13 cellular contexts compared by ENCODE assay signal in the genomic region with DNA sequence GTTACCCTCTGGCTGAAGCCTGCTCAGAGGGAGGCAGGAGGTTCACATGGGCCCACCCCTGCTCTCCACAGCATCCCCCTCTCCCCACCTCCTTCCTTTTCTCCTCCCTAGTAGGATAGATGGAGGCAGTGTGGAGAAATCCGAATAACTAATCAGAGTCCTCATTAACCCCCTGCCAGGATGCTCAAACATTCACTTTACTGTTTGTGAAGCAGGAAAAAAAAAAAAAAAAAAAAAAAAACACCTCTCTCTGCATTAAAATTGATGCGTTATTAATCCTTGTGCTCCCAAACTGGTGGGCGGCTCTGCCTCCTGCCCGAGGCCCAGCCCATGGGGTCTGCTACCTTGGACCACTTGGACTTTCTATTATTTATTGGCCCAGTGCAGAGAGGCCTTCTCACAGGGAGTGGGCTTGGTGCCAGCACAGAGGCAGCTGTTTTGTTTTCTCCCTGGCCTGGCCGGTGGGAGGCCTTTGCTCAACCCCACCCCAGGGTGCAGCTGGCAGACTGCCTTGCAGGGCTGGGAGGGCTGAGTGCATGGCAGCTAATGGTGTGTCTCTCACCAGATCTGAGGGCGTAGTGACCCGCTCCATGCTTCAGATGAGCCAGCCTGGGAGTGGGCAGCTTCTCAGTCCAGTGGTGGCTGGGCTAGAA.
DNase-seq lines count a peak whose midpoint lies in the region; ATAC-seq and TF ChIP-seq lines count a peak whose summit lies in the region.
"Had no signal": no experiment of that assay in that cellular context is flagged by ENCODE, and none has a peak within 500 bp of the region (broad histone marks: within the 10 kb centered on the region; RNA-seq: fewer than 3 reads in every experiment).

No MANE protein-coding gene starts in this region.

- H4K8ac ChIP-seq in IMR-90 (ENCODE audit: low read depth in 2 of 2, low read length in 2 of 2), result no peak overlapping the region
- H4K8ac ChIP-seq in mesendoderm (ENCODE audit: low read depth, low read length), result no peak overlapping the region

- H3K79me2 ChIP-seq in mesendoderm (ENCODE audit: control insufficient read depth, insufficient read depth, low read length), result no peaks in the 10 kb centered on the region

- H3K79me1 ChIP-seq in IMR-90 (ENCODE audit: low read depth in 1 of 2, low read length in 2 of 2), result no peaks in the 10 kb centered on the region
- H3K79me1 ChIP-seq in mesendoderm (ENCODE audit: low read length), result no peaks in the 10 kb centered on the region

- H4K91ac ChIP-seq in IMR-90 (ENCODE audit: insufficient read depth, low read depth, low read length), result no peak overlapping the region

- POLR2A ChIA-PET in IMR-90 (lab: Charles Lee; ENCODE audit: unreplicated experiment), result no interaction called here

- CTCF ChIA-PET in IMR-90 (lab: Yijun Ruan, JAX), result no interaction called here

- no peak overlapping the region for H2BK120ac ChIP-seq in IMR-90 (ENCODE audit: low read depth, low read length)
- no peak overlapping the region for H2BK120ac ChIP-seq in mesendoderm (ENCODE audit: low read depth, low read length)

- no CpG with 5 or more reads among the region's 7 CpGs for WGBS in IMR-90 (ENCODE audit: extremely low coverage in 2 of 2, insufficient read length in 1 of 2), 2 experiments
- 52 to 55% methylated on average over 7 of the region's 7 CpGs for WGBS in heart right ventricle, 2 donors
- WGBS in mesendoderm (ENCODE audit: extremely low coverage, insufficient coverage, low lambda C conversion rate), result no CpG with 5 or more reads among the region's 7 CpGs

- no peak overlapping the region for H3K4me3 Mint-ChIP-seq in T-helper 17 cell
- H3K4me3 Mint-ChIP-seq: naive thymus-derived CD4-positive, alpha-beta T cell had no signal

- TF ChIP-seq CTCF in IMR-90 (conservative IDR thresholded peaks at IDR 0.05; ENCODE audit: low read depth, low read length) (no peak), heart right ventricle (IDR thresholded peaks at IDR 0.05) (no peak)

- H3K4me3 ChIP-seq in IMR-90 (ENCODE audit: insufficient read depth, low read depth, low read length), result no peak overlapping the region
- H3K4me3 ChIP-seq in heart right ventricle, result no peak overlapping the region
- no peak overlapping the region for H3K4me3 ChIP-seq in skeletal muscle satellite cell (ENCODE audit: low read length)
- no peak overlapping the region for H3K4me3 ChIP-seq in mesendoderm (ENCODE audit: low read length)

- BruUV-seq in IMR-90 (replicated peaks; lab: Mats Ljungman, UMichigan), result no TSS peak

- H2AK5ac ChIP-seq in IMR-90 (ENCODE audit: low read depth, low read length) (no peak overlapping the region), mesendoderm (ENCODE audit: low read length) (no peak overlapping the region)

- H3K27ac ChIP-seq in IMR-90 (ENCODE audit: insufficient read depth, low read length) (no peak overlapping the region), heart right ventricle (peak overlapping the region in 5 of 10 donors; percentile 4 to 67 (median 23)), mesendoderm (ENCODE audit: low read depth, low read length) (no peak overlapping the region)

- no peak overlapping the region for H2BK20ac ChIP-seq in IMR-90 (ENCODE audit: low read depth, low read length)

- no peak overlapping the region for H3K23ac ChIP-seq in IMR-90 (ENCODE audit: low read depth, low read length)
- no peak overlapping the region for H3K23ac ChIP-seq in mesendoderm (ENCODE audit: low read length)

- H3K4me2 ChIP-seq in IMR-90 (ENCODE audit: low read depth, low read length), result no peak overlapping the region
- H3K4me2 ChIP-seq in skeletal muscle satellite cell (ENCODE audit: low read length), result peak overlapping the region; percentile 12
- H3K4me2 ChIP-seq in mesendoderm (ENCODE audit: low read length), result no peak overlapping the region

- no peak overlapping the region for H2BK15ac ChIP-seq in IMR-90 (ENCODE audit: low read depth, low read length)
- H2BK15ac ChIP-seq in mesendoderm (replicated peaks; ENCODE audit: low read depth), result no peak overlapping the region

- no peak for TF ChIP-seq RAD21 in IMR-90 (IDR thresholded peaks at IDR 0.05; ENCODE audit: low read length)

- H3K27ac Mint-ChIP-seq in T-helper 17 cell, result no peak overlapping the region
- H3K27ac Mint-ChIP-seq: naive thymus-derived CD4-positive, alpha-beta T cell had no signal

- H3K4ac ChIP-seq in IMR-90 (ENCODE audit: low read depth, low read length) (no peak overlapping the region), mesendoderm (ENCODE audit: low read depth, low read length) (no peak overlapping the region)

- H3K4me1 ChIP-seq in IMR-90 (ENCODE audit: control insufficient read depth, insufficient read depth, low read length), result peaks cover 6% of the 10 kb centered on the region; the same call in 1 of the 2 replicates
- H3K4me1 ChIP-seq in heart right ventricle, result peaks cover 0 to 33% (median 26%) of the 10 kb centered on the region in 9 donors
- peaks cover 17% of the 10 kb centered on the region for H3K4me1 ChIP-seq in skeletal muscle satellite cell (ENCODE audit: control insufficient read depth, insufficient read depth, low read length)
- H3K4me1 ChIP-seq in mesendoderm (ENCODE audit: control insufficient read depth, low read depth, low read length), result peaks cover 3% of the 10 kb centered on the region

- H2BK5ac ChIP-seq in IMR-90 (ENCODE audit: low read depth, low read length, poor library complexity, severe bottlenecking), result no peak overlapping the region
- H2BK5ac ChIP-seq in mesendoderm (ENCODE audit: low read length), result no peak overlapping the region

- no peaks in the 10 kb centered on the region for H3K36me3 Mint-ChIP-seq in T-helper 17 cell (ENCODE audit: low read depth)

- TF ChIP-seq POLR2A in IMR-90 (IDR thresholded peaks at IDR 0.05; ENCODE audit: low read depth, low read length), result no peak

- H3K9ac ChIP-seq in IMR-90 (ENCODE audit: low read depth, low read length) (no peak overlapping the region), skeletal muscle satellite cell (ENCODE audit: low read depth, low read length) (peak overlapping the region; percentile 19), mesendoderm (ENCODE audit: low read length) (no peak overlapping the region)

- ATAC-seq in IMR-90 (ENCODE audit: low read depth) (peak; percentile 56), heart right ventricle (peak; percentile 46 to 79 (median 66)), T-helper 17 cell (no peak), HG02885 (IDR thresholded peaks at IDR 0.05; ENCODE audit: poor library complexity, unreplicated experiment) (no peak), GM19023 (IDR thresholded peaks at IDR 0.05; ENCODE audit: unreplicated experiment) (no peak)
- ATAC-seq: naive thymus-derived CD4-positive, alpha-beta T cell had no signal

- H3K27me3 Mint-ChIP-seq in T-helper 17 cell, result peaks cover 49% of the 10 kb centered on the region

- H3K27me3 ChIP-seq in IMR-90 (ENCODE audit: control insufficient read depth, insufficient read depth, low read length) (no peaks in the 10 kb centered on the region; the same call in 1 of the 2 replicates), heart right ventricle (no peaks in the 10 kb centered on the region), skeletal muscle satellite cell (ENCODE audit: control insufficient read depth, insufficient read depth, low read length) (no peaks in the 10 kb centered on the region), mesendoderm (ENCODE audit: insufficient read depth, low read length, poor library complexity) (no peaks in the 10 kb centered on the region)

- intact Hi-C loops in IMR-90 (cut with micrococcal nuclease), result no loop called here
- intact Hi-C loops in heart right ventricle (cut with DNase I), result no loop called here

- no peaks in the 10 kb centered on the region for H4K20me1 ChIP-seq in IMR-90 (ENCODE audit: insufficient read depth, low read length)

- peaks cover 4% of the 10 kb centered on the region for H3K4me1 Mint-ChIP-seq in T-helper 17 cell

- no peak overlapping the region for H2AK9ac ChIP-seq in IMR-90 (replicated peaks; ENCODE audit: low read depth, low read length, poor library complexity)

- H3K14ac ChIP-seq in IMR-90 (replicated peaks; ENCODE audit: low read depth, low read length), result no peak overlapping the region

- H3K9me1 ChIP-seq in IMR-90 (ENCODE audit: insufficient read depth, low read length), result no peaks in the 10 kb centered on the region; the same call in 1 of the 2 replicates

- no peaks in the 10 kb centered on the region for H3K36me3 ChIP-seq in IMR-90 (ENCODE audit: control insufficient read depth, insufficient read depth, low read length)
- H3K36me3 ChIP-seq in heart right ventricle, result no peaks in the 10 kb centered on the region
- no peaks in the 10 kb centered on the region for H3K36me3 ChIP-seq in skeletal muscle satellite cell (ENCODE audit: insufficient read depth, low read length)
- no peaks in the 10 kb centered on the region for H3K36me3 ChIP-seq in mesendoderm (ENCODE audit: control insufficient read depth, insufficient read depth, low read length)

- H2AFZ ChIP-seq in IMR-90 (replicated peaks; ENCODE audit: low read length, poor library complexity), result peak overlapping the region; percentile 18

- H3K56ac ChIP-seq in IMR-90 (ENCODE audit: extremely low read depth, insufficient read depth, low read length), result no peak overlapping the region
- no peak overlapping the region for H3K56ac ChIP-seq in mesendoderm (ENCODE audit: low read length)

- H4K5ac ChIP-seq in IMR-90 (ENCODE audit: low read depth, low read length) (no peak overlapping the region), mesendoderm (ENCODE audit: low read length) (no peak overlapping the region)

- in situ Hi-C loops in IMR-90 (cut with MboI; ENCODE audit: low sequenced_read_pairs), result no loop called here

- H3K9me3 ChIP-seq in IMR-90 (ENCODE audit: control insufficient read depth, insufficient read depth, low read length) (no peaks in the 10 kb centered on the region; the same call in 1 of the 2 replicates), heart right ventricle (peaks cover 0 to 6% (median 0%) of the 10 kb centered on the region in 11 donors), skeletal muscle satellite cell (replicated peaks; ENCODE audit: low read length) (no peaks in the 10 kb centered on the region), T-helper 17 cell (ENCODE audit: control insufficient read depth, low read length, poor library complexity, severe bottlenecking) (no peaks in the 10 kb centered on the region)

- H3K18ac ChIP-seq in IMR-90 (ENCODE audit: low read depth, low read length), result no peak overlapping the region
- H3K18ac ChIP-seq in mesendoderm (ENCODE audit: low read length), result no peak overlapping the region

- DNase-seq in IMR-90 (peak; percentile 25), RPMI8226 (peak; percentile 35), heart right ventricle (peak; percentile 64 to 76), T-helper 17 cell (no peak), mesendoderm (no peak)
- DNase-seq: activated CD4-positive, CD25-positive, alpha-beta regulatory T cell; activated gamma-delta T cell treated with Interleukin-2 at 50 U/mL for 16 hours; naive thymus-derived CD4-positive, alpha-beta T cell; NCI-H2029; stimulated activated CD4-positive, alpha-beta T cell treated with anti-CD3 and anti-CD28 coated beads, Interleukin-4, amount 100 ng/mL, for 24 hours had no signal

- dilution Hi-C loops in IMR-90 (cut with HindIII; ENCODE audit: low sequenced_read_pairs, unreplicated experiment), result no loop called here

TF ChIP-seq in IMR-90, 13 proteins besides CTCF, POLR2A, EP300 and RAD21 (continues in another document):
- TF ChIP-seq NFE2L2 (IDR thresholded peaks at IDR 0.05; ENCODE audit: low read depth, low read length) (no peak), MXI1 (IDR thresholded peaks at IDR 0.05; ENCODE audit: borderline replicate concordance, low read depth, low read length) (no peak), FOS (IDR thresholded peaks at IDR 0.05; ENCODE audit: low read depth, low read length) (no peak)

Comparison
In these comparisons a context has a peak if more than half of its experiments do, and no peak if none do; other contexts are left out.
1. ATAC-seq: peak in IMR-90 (single experiment) and heart right ventricle (8 of 8); none in T-helper 17 cell (single experiment), HG02885 (single experiment) and GM19023 (single experiment).
2. DNase-seq: peak in IMR-90 (single experiment), RPMI8226 (single experiment) and heart right ventricle (2 of 2); none in T-helper 17 cell (0 of 3) and mesendoderm (single experiment).